In genomic region chr2:196275646-196276352, GRCh38 we compare ENCODE assay signal across 8 cellular contexts.
DNase-seq lines count a peak whose midpoint lies in the region; ATAC-seq and TF ChIP-seq lines count a peak whose summit lies in the region.

No MANE protein-coding gene starts in this region.

- no peak for TF ChIP-seq POLR2A in heart left ventricle (IDR thresholded peaks at IDR 0.05)

- WGBS in heart left ventricle, 4 donors: 79 to 83% (median 82%) methylated on average over 5 of the region's 5 CpGs

- TF ChIP-seq CTCF in heart left ventricle (IDR thresholded peaks at IDR 0.05) (no peak), foreskin fibroblast (IDR thresholded peaks at IDR 0.05; ENCODE audit: low read depth, low read length) (no peak), upper lobe of right lung (IDR thresholded peaks at IDR 0.05) (no peak)

- peaks cover 0 to 41% (median under 1%) of the 10 kb centered on the region in 9 donors for H3K36me3 ChIP-seq in heart left ventricle
- no peaks in the 10 kb centered on the region for H3K36me3 ChIP-seq in SJCRH30
- H3K36me3 ChIP-seq in upper lobe of right lung: no peaks in the 10 kb centered on the region

- H3K4me1 ChIP-seq in heart left ventricle (peaks cover 0 to 40% (median 12%) of the 10 kb centered on the region in 12 donors), SJCRH30 (peaks cover 51% of the 10 kb centered on the region), upper lobe of right lung (peaks cover 36% of the 10 kb centered on the region)

- intact Hi-C loops in heart left ventricle (cut with DNase I) (loop anchor here in 9 of 10 donors (5.0 to 10.0 kb wide), 5 partner anchors 101 to 203 kb away; partner anchors contain the start of gene STK17B (in 1 of the 9)), cardiac septum (cut with DNase I) (no loop called here), upper lobe of right lung (cut with DNase I) (no loop called here)

- H3K9me3 ChIP-seq in heart left ventricle: no peaks in the 10 kb centered on the region
- H3K9me3 ChIP-seq in SJCRH30 (replicated peaks): no peaks in the 10 kb centered on the region
- H3K9me3 ChIP-seq in upper lobe of right lung: no peaks in the 10 kb centered on the region

- H3K27ac ChIP-seq in heart left ventricle (peak overlapping the region in 1 of 12 donors; percentile 9), SJCRH30 (peak overlapping the region; percentile 89), upper lobe of right lung (no peak overlapping the region)

- no peak overlapping the region for H3K4me3 ChIP-seq in heart left ventricle
- 0 out of 2 replicates have a peak overlapping the region, but pooled peaks have one; percentile 1 for H3K4me3 ChIP-seq in SJCRH30
- H3K4me3 ChIP-seq in foreskin fibroblast (ENCODE audit: low read depth in 1 of 2, low read length in 2 of 2): no peak overlapping the region
- no peak overlapping the region for H3K4me3 ChIP-seq in upper lobe of right lung

- DNase-seq in heart left ventricle (no peak), cardiac septum (ENCODE audit: low spot score) (no peak), SJCRH30 (peak; percentile 88 to 93), foreskin fibroblast (peak; percentile 67 to 78), upper lobe of right lung (no peak), mesenteric fat pad (ENCODE audit: low spot score) (no peak), hepatic stellate cell (ENCODE audit: low spot score) (no peak)
- no peak for DNase-seq in activated CD4-positive, alpha-beta T cell treated with anti-CD3 and anti-CD28 coated beads, Interleukin-2, amount 50 U/mL, for 48 hours

- H3K27me3 ChIP-seq in heart left ventricle (no peaks in the 10 kb centered on the region), SJCRH30 (no peaks in the 10 kb centered on the region), upper lobe of right lung (no peaks in the 10 kb centered on the region)

- peak in 3 of 4 donors; percentile 39 to 47 (median 43) for ATAC-seq in heart left ventricle
- ATAC-seq in upper lobe of right lung: peak; percentile 36

Comparison
In these comparisons a context has a peak if more than half of its experiments do, and no peak if none do; other contexts are left out.
1. intact Hi-C loops: an anchor here in heart left ventricle (5.0 to 10.0 kb wide); none called in cardiac septum and upper lobe of right lung.
2. DNase-seq: peak in SJCRH30 (2 of 2) and foreskin fibroblast (2 of 2); none in heart left ventricle (0 of 5), cardiac septum (single experiment), upper lobe of right lung (single experiment), mesenteric fat pad (single experiment), activated CD4-positive, alpha-beta T cell treated with anti-CD3 and anti-CD28 coated beads, Interleukin-2, amount 50 U/mL, for 48 hours (0 of 2) and hepatic stellate cell (single experiment).